Comparison of ENCODE assay signal across 8 cellular contexts in genomic region chr4:145956288-145956890, GRCh38. TPM values are rescaled to one million over a fixed set of nuclear protein-coding genes. Genes with fewer than 3 reads are reported as not detected.
DNase-seq lines count a peak whose midpoint lies in the region; ATAC-seq and TF ChIP-seq lines count a peak whose summit lies in the region.

No MANE protein-coding gene starts in this region.

- H3K4me3 ChIP-seq in heart right ventricle (no peak overlapping the region), Panc1 (ENCODE audit: low read depth in 2 of 2, low read length in 2 of 2) (no peak overlapping the region), cardiac fibroblast (replicated peaks in 1 of 2; ENCODE audit: low read depth in 2 of 2, low read length in 2 of 2) (no peak overlapping the region), mucosa of descending colon (no peak overlapping the region)

- peak in 1 of 2 donors; percentile 23 for DNase-seq in heart right ventricle
- DNase-seq in left ventricle myocardium superior, result no peak
- DNase-seq in Panc1 (ENCODE audit: low read depth, low spot score), result peak; percentile 20
- DNase-seq in cardiac fibroblast (ENCODE audit: low read depth in 2 of 2), result peak; percentile 51 to 64
- DNase-seq in mucosa of descending colon, result peak in 1 of 3 donors; percentile 75
- DNase-seq in omental fat pad (ENCODE audit: low spot score), result no peak

- H3K27me3 ChIP-seq in heart right ventricle (no peaks in the 10 kb centered on the region), Panc1 (ENCODE audit: control insufficient read depth, insufficient read depth, low read length) (no peaks in the 10 kb centered on the region)

- CTCF ChIA-PET in Panc1 (lab: Charles Lee), result no interaction called here

- 52 to 53% methylated on average over 3 of the region's 3 CpGs for WGBS in heart right ventricle, 2 donors

- no peaks in the 10 kb centered on the region for H3K36me3 ChIP-seq in heart right ventricle
- no peaks in the 10 kb centered on the region for H3K36me3 ChIP-seq in Panc1 (ENCODE audit: control insufficient read depth, insufficient read depth, low read length)
- H3K36me3 ChIP-seq in mucosa of descending colon (ENCODE audit: low read depth), result no peaks in the 10 kb centered on the region

- ATAC-seq in heart right ventricle, result peak in 2 of 8 donors; percentile 37 to 38
- no peak for ATAC-seq in left ventricle myocardium superior
- peak; percentile 69 for ATAC-seq in HG02884 (IDR thresholded peaks at IDR 0.05; ENCODE audit: unreplicated experiment)
- ATAC-seq in Panc1, result no peak
- peak; percentile 74 for ATAC-seq in mucosa of descending colon
- ATAC-seq in omental fat pad (ENCODE audit: low FRiP score), result no peak
- no peak for ATAC-seq in HG03439 (IDR thresholded peaks at IDR 0.05; ENCODE audit: unreplicated experiment)

- TF ChIP-seq CTCF in heart right ventricle (IDR thresholded peaks at IDR 0.05), result peak; percentile 53 to 82 (median 75)
- TF ChIP-seq CTCF in Panc1 (IDR thresholded peaks at IDR 0.05), result peak; percentile 73
- peak; percentile 80 for TF ChIP-seq CTCF in cardiac fibroblast (IDR thresholded peaks at IDR 0.05; ENCODE audit: low read depth, low read length)
- TF ChIP-seq CTCF in mucosa of descending colon (IDR thresholded peaks at IDR 0.05), result peak; percentile 61
- no peak for TF ChIP-seq CTCF in omental fat pad (IDR thresholded peaks at IDR 0.05)

- intact Hi-C loops in heart right ventricle (cut with DNase I) (loop anchor here in 4 of 10 donors (10.0 kb wide), 4 partner anchors 228 to 968 kb away; no protein-coding TSS in a partner anchor), left ventricle myocardium superior (cut with micrococcal nuclease) (no loop called here), Panc1 (cut with micrococcal nuclease; ENCODE audit: unreplicated experiment) (loop anchor here (10.0 kb wide), 1 partner anchor 238 kb away; no protein-coding TSS in a partner anchor), mucosa of descending colon (cut with DNase I, micrococcal nuclease) (no loop called here)

- H3K4me1 ChIP-seq in heart right ventricle, result no peaks in the 10 kb centered on the region
- H3K4me1 ChIP-seq in Panc1 (ENCODE audit: control insufficient read depth, insufficient read depth, low read length), result peaks cover 5% of the 10 kb centered on the region
- no peaks in the 10 kb centered on the region for H3K4me1 ChIP-seq in mucosa of descending colon (ENCODE audit: low read depth)

- no peak overlapping the region for H3K27ac ChIP-seq in heart right ventricle
- H3K27ac ChIP-seq in Panc1 (ENCODE audit: low read length), result no peak overlapping the region

- peaks cover 0 to 8% (median 4%) of the 10 kb centered on the region in 11 donors for H3K9me3 ChIP-seq in heart right ventricle
- no peaks in the 10 kb centered on the region for H3K9me3 ChIP-seq in Panc1 (ENCODE audit: control insufficient read depth, insufficient read depth, low read depth, low read length)
- no peaks in the 10 kb centered on the region for H3K9me3 ChIP-seq in mucosa of descending colon

- in situ Hi-C loops in Panc1 (cut with HindIII; ENCODE audit: low pct_unique_long_range_greater_than_20kb, low sequenced_read_pairs), result no loop called here

- POLR2A ChIA-PET in Panc1 (lab: Charles Lee), result no interaction called here

- no TSS peak for BruUV-seq in Panc1 (replicated peaks; lab: Mats Ljungman, UMichigan)

RNA-seq across cellular contexts. Expression of gene ZNF827, which starts 17.8 kb away (rescaled TPM):
- total RNA-seq in heart right ventricle (10 to 100 TPM; 11.7 to 33.9 (median 22.4) TPM), left ventricle myocardium superior (13.8 TPM), Panc1 (2021; ENCODE audit: unreplicated experiment) (6.3 TPM), mucosa of descending colon (10 to 100 TPM; 21.9 to 37.4 (median 29.7) TPM), omental fat pad (10 to 100 TPM in 1 of 4 donors, 1 to 10 TPM in 3; 5.2 to 11.8 (median 7.1) TPM)
- polyA plus RNA-seq in heart right ventricle, result 1 to 10 TPM; 3.8 to 7.2 TPM
- 5.8 TPM for polyA plus RNA-seq in Panc1 (2012; ENCODE audit: insufficient read length)

Comparison
In these comparisons a context has a peak if more than half of its experiments do, and no peak if none do; other contexts are left out.
1. ATAC-seq: peak in HG02884 (single experiment) and mucosa of descending colon (single experiment); none in left ventricle myocardium superior (single experiment), Panc1 (single experiment), omental fat pad (single experiment) and HG03439 (single experiment).
2. DNase-seq: peak in Panc1 (single experiment) and cardiac fibroblast (2 of 2); none in left ventricle myocardium superior (single experiment) and omental fat pad (single experiment).
3. CTCF ChIP-seq: peak in heart right ventricle (9 of 9), Panc1 (single experiment), cardiac fibroblast (single experiment) and mucosa of descending colon (single experiment); none in omental fat pad (0 of 3).